Comparison of ENCODE assay signal across 8 cellular contexts in the genomic region with DNA sequence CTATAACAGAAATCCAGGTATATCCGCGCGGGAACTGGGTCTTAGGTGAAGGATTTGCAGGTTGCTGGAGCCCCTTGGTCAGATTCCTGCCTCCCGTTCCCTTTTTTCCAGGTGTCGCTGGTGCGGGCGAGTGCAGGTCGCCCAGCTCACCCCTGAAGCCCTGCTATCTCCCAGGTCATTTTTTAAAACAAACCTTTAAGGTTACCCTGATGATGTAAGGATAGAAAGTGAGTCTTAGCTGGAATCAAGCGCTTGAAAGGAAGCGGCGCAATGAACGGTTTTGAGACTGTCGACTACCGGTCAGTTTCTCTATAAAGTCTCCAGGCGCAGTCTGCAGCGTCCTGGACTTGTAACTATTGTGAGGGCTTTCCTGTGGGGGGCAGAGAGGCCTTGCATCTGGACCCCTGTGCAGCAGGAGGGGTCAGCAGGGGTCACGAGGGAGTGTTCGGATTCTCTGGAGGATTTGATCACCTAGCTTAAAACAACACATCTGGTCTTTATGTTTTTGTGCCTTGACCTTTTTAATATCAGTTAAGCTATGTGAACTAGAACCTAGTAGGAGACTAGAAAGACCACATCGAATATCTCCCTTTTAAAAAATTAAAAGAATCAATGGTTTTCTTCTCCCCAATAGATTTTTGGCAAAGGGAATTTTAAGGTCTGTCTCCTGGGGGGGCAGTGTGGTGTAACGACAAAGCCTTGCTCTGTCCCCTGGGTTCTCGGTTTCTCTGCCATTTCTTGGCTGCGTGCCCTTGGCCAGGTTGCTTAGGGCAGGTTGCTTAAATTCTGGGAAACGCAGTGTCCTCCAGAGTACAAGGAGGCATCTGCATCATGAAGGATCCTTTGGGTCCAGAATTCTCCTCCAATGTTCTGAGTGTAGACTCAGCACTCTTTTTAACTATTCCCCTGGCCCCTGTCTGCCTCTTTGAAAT. TPM values are rescaled to one million over a fixed set of nuclear protein-coding genes. Genes with fewer than 3 reads are reported as not detected.
DNase-seq lines count a peak whose midpoint lies in the region; ATAC-seq and TF ChIP-seq lines count a peak whose summit lies in the region.

No MANE protein-coding gene starts in this region.

- H3K4me1 ChIP-seq in right cardiac atrium (ENCODE audit: control insufficient read depth, insufficient read depth, low read length) (no peaks in the 10 kb centered on the region), sigmoid colon (peaks cover 0 to 33% (median 31%) of the 10 kb centered on the region in 4 donors)

- H3K36me3 Mint-ChIP-seq in activated CD8-positive, alpha-beta memory T cell treated with anti-CD3 and anti-CD28 coated beads, Interleukin-2, amount 10 ng/mL, durations not matched to agents 7 days and 5 days = no peaks in the 10 kb centered on the region
- H3K36me3 Mint-ChIP-seq in activated B cell treated with CpG ODN at 0.5 μM for 24 hours (ENCODE audit: low read depth) = no peaks in the 10 kb centered on the region

- CTCF ChIA-PET in activated CD8-positive, alpha-beta memory T cell treated with anti-CD3 and anti-CD28 coated beads, Interleukin-2, amount 10 ng/mL, durations not matched to agents 7 days and 5 days (lab: Charles Lee) = no interaction called here
- CTCF ChIA-PET in activated B cell treated with CpG ODN at 0.5 μM for 24 hours (lab: Charles Lee) = no interaction called here

- 5% methylated on average over 23 of the region's 23 CpGs for WGBS in right cardiac atrium
- WGBS in sigmoid colon, 2 donors = 3 to 5% methylated on average over 23 of the region's 23 CpGs

- no peak for TF ChIP-seq EP300 in sigmoid colon (IDR thresholded peaks at IDR 0.05)

- intact Hi-C loops in activated B cell treated with CpG ODN at 0.5 μM for 24 hours (cut with micrococcal nuclease) (loop anchor here (2.0 kb wide), 1 partner anchor 29 kb away; no protein-coding TSS in a partner anchor), right cardiac atrium (cut with DNase I) (no loop called here), sigmoid colon (cut with DNase I) (no loop called here)

- no peak for DNase-seq in activated CD8-positive, alpha-beta memory T cell treated with anti-CD3 and anti-CD28 coated beads, Interleukin-2, amount 10 ng/mL, durations not matched to agents 7 days and 5 days
- DNase-seq in activated CD8-positive, alpha-beta memory T cell treated with anti-CD3 and anti-CD28 coated beads for 24 hours = no peak
- DNase-seq in activated B cell treated with CpG ODN at 0.5 μM for 24 hours (no peak), right cardiac atrium (peak in 1 of 3 donors; percentile 50), sigmoid colon (no peak), COLO829 (ENCODE audit: low spot score) (no peak), NCI-H1694 treated with DMSO at 0.1 percent for 48 hours (lab: John Stamatoyannopoulos, UW) (no peak)

- TF ChIP-seq POLR2A in sigmoid colon (IDR thresholded peaks at IDR 0.05) = no peak

- H3K27ac ChIP-seq in right cardiac atrium (ENCODE audit: low read length) = no peak overlapping the region
- H3K27ac ChIP-seq in sigmoid colon = peak overlapping the region in 2 of 4 donors; percentile 25 to 33

- POLR2A ChIA-PET in activated B cell treated with CpG ODN at 0.5 μM for 24 hours (lab: Charles Lee) = no interaction called here

- peaks cover 68% of the 10 kb centered on the region for H3K27me3 Mint-ChIP-seq in activated CD8-positive, alpha-beta memory T cell treated with anti-CD3 and anti-CD28 coated beads, Interleukin-2, amount 10 ng/mL, durations not matched to agents 7 days and 5 days
- H3K27me3 Mint-ChIP-seq in activated B cell treated with CpG ODN at 0.5 μM for 24 hours = peaks cover 55% of the 10 kb centered on the region

- no peak overlapping the region for H3K27ac Mint-ChIP-seq in activated CD8-positive, alpha-beta memory T cell treated with anti-CD3 and anti-CD28 coated beads, Interleukin-2, amount 10 ng/mL, durations not matched to agents 7 days and 5 days
- no peak overlapping the region for H3K27ac Mint-ChIP-seq in activated B cell treated with CpG ODN at 0.5 μM for 24 hours

- no peaks in the 10 kb centered on the region for H3K9me3 Mint-ChIP-seq in activated CD8-positive, alpha-beta memory T cell treated with anti-CD3 and anti-CD28 coated beads, Interleukin-2, amount 10 ng/mL, durations not matched to agents 7 days and 5 days (ENCODE audit: low read depth)
- no peaks in the 10 kb centered on the region for H3K9me3 Mint-ChIP-seq in activated B cell treated with CpG ODN at 0.5 μM for 24 hours

- ATAC-seq in activated CD8-positive, alpha-beta memory T cell treated with anti-CD3 and anti-CD28 coated beads, Interleukin-2, amount 10 ng/mL, durations not matched to agents 7 days and 5 days = no peak
- ATAC-seq in activated B cell treated with CpG ODN at 0.5 μM for 24 hours (ENCODE audit: low read depth) (no peak), right cardiac atrium (peak in 1 of 2 donors; percentile 39), HG02885 (IDR thresholded peaks at IDR 0.05; ENCODE audit: poor library complexity, unreplicated experiment) (no peak)

- no peaks in the 10 kb centered on the region for H3K27me3 ChIP-seq in right cardiac atrium (ENCODE audit: control insufficient read depth, insufficient read depth)
- H3K27me3 ChIP-seq in sigmoid colon = peaks cover 24 to 76% (median 53%) of the 10 kb centered on the region in 3 donors

- peak overlapping the region; percentile 49 for H3K4me3 Mint-ChIP-seq in activated CD8-positive, alpha-beta memory T cell treated with anti-CD3 and anti-CD28 coated beads, Interleukin-2, amount 10 ng/mL, durations not matched to agents 7 days and 5 days
- peak overlapping the region; percentile 76 for H3K4me3 Mint-ChIP-seq in activated B cell treated with CpG ODN at 0.5 μM for 24 hours

- H3K4me3 ChIP-seq in right cardiac atrium (ENCODE audit: low read length) (peak overlapping the region; percentile 73), sigmoid colon (peak overlapping the region; percentile 27 to 58 (median 44))

- no peak for TF ChIP-seq CTCF in activated B cell treated with CpG ODN at 0.5 μM for 24 hours (IDR thresholded peaks at IDR 0.05)
- no peak for TF ChIP-seq CTCF in sigmoid colon (IDR thresholded peaks at IDR 0.05)

- peaks cover 11% of the 10 kb centered on the region for H3K4me1 Mint-ChIP-seq in activated CD8-positive, alpha-beta memory T cell treated with anti-CD3 and anti-CD28 coated beads, Interleukin-2, amount 10 ng/mL, durations not matched to agents 7 days and 5 days
- peaks cover 25% of the 10 kb centered on the region for H3K4me1 Mint-ChIP-seq in activated B cell treated with CpG ODN at 0.5 μM for 24 hours

- H3K9me3 ChIP-seq in right cardiac atrium (ENCODE audit: control insufficient read depth, low read length) (no peaks in the 10 kb centered on the region), sigmoid colon (no peaks in the 10 kb centered on the region)

- no peaks in the 10 kb centered on the region for H3K36me3 ChIP-seq in sigmoid colon

RNA-seq across cellular contexts. Expression of gene KIT, which starts 1.7 kb away (rescaled TPM):
- total RNA-seq in activated CD8-positive, alpha-beta memory T cell treated with anti-CD3 and anti-CD28 coated beads, Interleukin-2, amount 10 ng/mL, durations not matched to agents 7 days and 5 days = 10 to 100 TPM in 1 of 2 experiments, under 1 TPM in 1; 0.96 to 11.0 TPM
- total RNA-seq in activated B cell treated with CpG ODN at 0.5 μM for 24 hours = not detected in 2 replicates
- 1 to 10 TPM in 3 of 4 donors, under 1 TPM in 1; 0.66 to 1.6 (median 1.5) TPM for total RNA-seq in right cardiac atrium
- polyA plus RNA-seq in right cardiac atrium = 0.18 TPM
- total RNA-seq in sigmoid colon = 10 to 100 TPM; 31.0 to 58.7 (median 40.3) TPM
- 1 to 10 TPM in 2 of 3 donors, under 1 TPM in 1; 0.69 to 2.8 (median 1.2) TPM for polyA plus RNA-seq in sigmoid colon
